Comparison of ENCODE assay signal across 7 cellular contexts in genomic region chr17:42675348-42675983, GRCh38. TPM values are rescaled to one million over a fixed set of nuclear protein-coding genes. Genes with fewer than 3 reads are reported as not detected.
DNase-seq lines count a peak whose midpoint lies in the region; ATAC-seq lines count a peak whose summit lies in the region.

No MANE protein-coding gene starts in this region.

- H3K36me3 Mint-ChIP-seq in naive thymus-derived CD8-positive, alpha-beta T cell = peaks cover 0 to 2% (median 0%) of the 10 kb centered on the region in 3 donors
- no peaks in the 10 kb centered on the region for H3K36me3 Mint-ChIP-seq in activated CD4-positive, alpha-beta memory T cell treated with anti-CD3 and anti-CD28 coated beads, Interleukin-2, amount 10 ng/mL, durations not matched to agents 7 days and 5 days (ENCODE audit: low read depth)

- 2% methylated on average over 29 of the region's 29 CpGs for WGBS in right cardiac atrium

- H3K4me3 ChIP-seq in HUES48 (ENCODE audit: low read depth, low read length) (peak overlapping the region; percentile 94), SK-N-MC (peak overlapping the region; percentile 95), right cardiac atrium (ENCODE audit: low read length) (peak overlapping the region; percentile 47), stomach smooth muscle (ENCODE audit: low read length in 2 of 2) (peak overlapping the region; percentile 92 to 96)

- DNase-seq in SK-N-MC (ENCODE audit: low read depth, low spot score) (no peak), right cardiac atrium (peak in 2 of 3 donors; percentile 76 to 86)
- no peak for DNase-seq in naive thymus-derived CD8-positive, alpha-beta T cell
- no peak for DNase-seq in activated CD4-positive, alpha-beta memory T cell treated with anti-CD3 and anti-CD28 coated beads, Interleukin-2, amount 10 ng/mL, durations not matched to agents 7 days and 5 days

- peaks cover 18 to 55% (median 53%) of the 10 kb centered on the region in 4 donors for H3K4me1 Mint-ChIP-seq in naive thymus-derived CD8-positive, alpha-beta T cell
- H3K4me1 Mint-ChIP-seq in activated CD4-positive, alpha-beta memory T cell treated with anti-CD3 and anti-CD28 coated beads, Interleukin-2, amount 10 ng/mL, durations not matched to agents 7 days and 5 days = peaks cover 47% of the 10 kb centered on the region

- H3K9me3 Mint-ChIP-seq in naive thymus-derived CD8-positive, alpha-beta T cell = peaks cover 0 to 4% (median 0%) of the 10 kb centered on the region in 9 donors
- H3K9me3 Mint-ChIP-seq in activated CD4-positive, alpha-beta memory T cell treated with anti-CD3 and anti-CD28 coated beads, Interleukin-2, amount 10 ng/mL, durations not matched to agents 7 days and 5 days = no peaks in the 10 kb centered on the region

- H3K9ac ChIP-seq in HUES48 (ENCODE audit: low read depth, low read length) = no peak overlapping the region
- peak overlapping the region; percentile 84 for H3K9ac ChIP-seq in SK-N-MC (ENCODE audit: insufficient read length)
- H3K9ac ChIP-seq in stomach smooth muscle (ENCODE audit: low read length in 2 of 2) = peak overlapping the region; percentile 82 to 89

- H3K27ac Mint-ChIP-seq in naive thymus-derived CD8-positive, alpha-beta T cell = no peak overlapping the region
- no peak overlapping the region for H3K27ac Mint-ChIP-seq in activated CD4-positive, alpha-beta memory T cell treated with anti-CD3 and anti-CD28 coated beads, Interleukin-2, amount 10 ng/mL, durations not matched to agents 7 days and 5 days

- H3K27ac ChIP-seq in HUES48 (ENCODE audit: low read depth, low read length) (no peak overlapping the region), SK-N-MC (no peak overlapping the region), right cardiac atrium (ENCODE audit: low read length) (peak overlapping the region; percentile 62), stomach smooth muscle (ENCODE audit: low read length) (peak overlapping the region; percentile 87)

- H3K4me1 ChIP-seq in HUES48 (ENCODE audit: control insufficient read depth, insufficient read depth, low read length) (peaks cover 55% of the 10 kb centered on the region), right cardiac atrium (ENCODE audit: control insufficient read depth, insufficient read depth, low read length) (peaks cover 5% of the 10 kb centered on the region), stomach smooth muscle (ENCODE audit: control insufficient read depth, insufficient read depth, low read length) (peaks cover 56% of the 10 kb centered on the region)

- CTCF ChIA-PET in activated CD4-positive, alpha-beta memory T cell treated with anti-CD3 and anti-CD28 coated beads, Interleukin-2, amount 10 ng/mL, durations not matched to agents 7 days and 5 days (lab: Charles Lee) = interaction anchor here (1.3 to 2.2 kb wide), 2 partner anchors 97 kb away, joined by 3 to 6 read pairs; no protein-coding TSS in a partner anchor

- POLR2A ChIA-PET in naive thymus-derived CD8-positive, alpha-beta T cell (lab: Charles Lee) = interaction anchor here (0.7 to 1.9 kb wide), 2 partner anchors 34 to 98 kb away, joined by 3 to 5 read pairs; partner anchors contain the start of gene PSMC3IP
- POLR2A ChIA-PET in activated CD4-positive, alpha-beta memory T cell treated with anti-CD3 and anti-CD28 coated beads, Interleukin-2, amount 10 ng/mL, durations not matched to agents 7 days and 5 days (lab: Charles Lee) = interaction anchor here (1.4 to 4.8 kb wide), 4 partner anchors 9 to 98 kb away, joined by 4 to 36 read pairs (median 4); partner anchors contain the start of genes PSMC3IP, RETREG3, TUBG1 and VPS25

- H3K4me3 Mint-ChIP-seq in naive thymus-derived CD8-positive, alpha-beta T cell = peak overlapping the region in 5 of 10 donors; percentile 2 to 93 (median 26)
- no peak overlapping the region for H3K4me3 Mint-ChIP-seq in activated CD4-positive, alpha-beta memory T cell treated with anti-CD3 and anti-CD28 coated beads, Interleukin-2, amount 10 ng/mL, durations not matched to agents 7 days and 5 days

- H3K27me3 ChIP-seq in HUES48 (ENCODE audit: control insufficient read depth, insufficient read depth, low read length) (peaks cover 59% of the 10 kb centered on the region), right cardiac atrium (ENCODE audit: control insufficient read depth, insufficient read depth) (no peaks in the 10 kb centered on the region), stomach smooth muscle (ENCODE audit: control insufficient read depth in 1 of 2, insufficient read depth in 2 of 2, low read length in 2 of 2) (no peaks in the 10 kb centered on the region)

- peaks cover 3% of the 10 kb centered on the region; the same call in 1 of the 2 replicates for H3K36me3 ChIP-seq in HUES48 (ENCODE audit: control insufficient read depth, insufficient read depth, low read length)
- peaks cover 22% of the 10 kb centered on the region for H3K36me3 ChIP-seq in SK-N-MC (ENCODE audit: insufficient read depth, low read length)
- peaks cover 22 to 24% of the 10 kb centered on the region in 2 donors for H3K36me3 ChIP-seq in stomach smooth muscle (ENCODE audit: control insufficient read depth in 2 of 2, insufficient read depth in 2 of 2, low read length in 2 of 2)

- intact Hi-C loops in right cardiac atrium (cut with DNase I) = loop anchor here in 3 of 4 donors (5.0 to 10.0 kb wide), 3 partner anchors 68 to 98 kb away; partner anchors contain the start of genes RETREG3 (in 2 of the 3), TUBG1 (in 2 of the 3) and PSMC3IP (in 1 of the 3)

- H3K9me3 ChIP-seq in HUES48 (ENCODE audit: control insufficient read depth, insufficient read depth, low read length) (no peaks in the 10 kb centered on the region), SK-N-MC (ENCODE audit: low read depth, low read length) (no peaks in the 10 kb centered on the region), right cardiac atrium (ENCODE audit: control insufficient read depth, low read length) (no peaks in the 10 kb centered on the region), stomach smooth muscle (ENCODE audit: control insufficient read depth in 2 of 2, low read length in 2 of 2) (no peaks in the 10 kb centered on the region)

- ATAC-seq in right cardiac atrium (no peak), GM21737 (IDR thresholded peaks at IDR 0.05; ENCODE audit: unreplicated experiment) (no peak)
- no peak for ATAC-seq in naive thymus-derived CD8-positive, alpha-beta T cell

- peaks cover 13 to 49% (median 20%) of the 10 kb centered on the region in 5 donors for H3K27me3 Mint-ChIP-seq in naive thymus-derived CD8-positive, alpha-beta T cell
- peaks cover 49% of the 10 kb centered on the region for H3K27me3 Mint-ChIP-seq in activated CD4-positive, alpha-beta memory T cell treated with anti-CD3 and anti-CD28 coated beads, Interleukin-2, amount 10 ng/mL, durations not matched to agents 7 days and 5 days

RNA-seq across cellular contexts. Expression of gene PLEKHH3, which starts 1.3 kb away (rescaled TPM):
- 10 to 100 TPM; 14.4 to 30.8 (median 23.9) TPM for total RNA-seq in right cardiac atrium
- polyA plus RNA-seq in right cardiac atrium = 23.0 TPM
- total RNA-seq in naive thymus-derived CD8-positive, alpha-beta T cell = not detected
- polyA plus RNA-seq in naive thymus-derived CD8-positive, alpha-beta T cell = not detected
- 1 to 10 TPM; 1.8 to 3.1 TPM for total RNA-seq in activated CD4-positive, alpha-beta memory T cell treated with anti-CD3 and anti-CD28 coated beads, Interleukin-2, amount 10 ng/mL, durations not matched to agents 7 days and 5 days

RNA-seq across cellular contexts. Expression of gene CCR10, which starts 6.2 kb away (rescaled TPM):
- 1 to 10 TPM; 1.8 to 2.9 (median 2.5) TPM for total RNA-seq in right cardiac atrium
- polyA plus RNA-seq in right cardiac atrium = 2.6 TPM
- total RNA-seq in naive thymus-derived CD8-positive, alpha-beta T cell = 1 to 10 TPM; 1.3 to 1.7 TPM
- 1 to 10 TPM in 1 of 3 donors, under 1 TPM in 2; 0.68 to 1.8 (median 0.75) TPM for polyA plus RNA-seq in naive thymus-derived CD8-positive, alpha-beta T cell
- total RNA-seq in activated CD4-positive, alpha-beta memory T cell treated with anti-CD3 and anti-CD28 coated beads, Interleukin-2, amount 10 ng/mL, durations not matched to agents 7 days and 5 days = 1 to 10 TPM in 1 of 2 experiments, under 1 TPM in 1; 0.68 to 1.1 TPM

RNA-seq across cellular contexts. Expression of gene CNTNAP1, which starts 6.9 kb away (rescaled TPM):
- 1 to 10 TPM; 4.6 to 9.9 (median 7.1) TPM for total RNA-seq in right cardiac atrium
- 4.6 TPM for polyA plus RNA-seq in right cardiac atrium
- total RNA-seq in naive thymus-derived CD8-positive, alpha-beta T cell = 1 to 10 TPM; 2.7 to 3.0 TPM
- under 1 TPM in 1 of 3 donors, not detected in 2; 0.05 TPM for polyA plus RNA-seq in naive thymus-derived CD8-positive, alpha-beta T cell
- 1 to 10 TPM; 1.2 TPM for total RNA-seq in activated CD4-positive, alpha-beta memory T cell treated with anti-CD3 and anti-CD28 coated beads, Interleukin-2, amount 10 ng/mL, durations not matched to agents 7 days and 5 days

RNA-seq across cellular contexts. Expression of gene TUBG2, which starts 16.4 kb away (rescaled TPM):
- total RNA-seq in right cardiac atrium = 10 to 100 TPM; 11.6 to 21.3 (median 18.4) TPM
- polyA plus RNA-seq in right cardiac atrium = 19.8 TPM
- 10 to 100 TPM; 18.1 to 22.1 TPM for total RNA-seq in naive thymus-derived CD8-positive, alpha-beta T cell
- polyA plus RNA-seq in naive thymus-derived CD8-positive, alpha-beta T cell = 1 to 10 TPM; 4.9 to 6.9 (median 6.0) TPM
- 1 to 10 TPM; 7.2 to 7.5 TPM for total RNA-seq in activated CD4-positive, alpha-beta memory T cell treated with anti-CD3 and anti-CD28 coated beads, Interleukin-2, amount 10 ng/mL, durations not matched to agents 7 days and 5 days

Comparison
In these comparisons a context has a peak if more than half of its experiments do, and no peak if none do; other contexts are left out.
1. H3K27ac ChIP-seq: peak in right cardiac atrium (single experiment) and stomach smooth muscle (single experiment); none in HUES48 (single experiment) and SK-N-MC (single experiment).
2. DNase-seq: peak in right cardiac atrium (2 of 3); none in SK-N-MC (single experiment), naive thymus-derived CD8-positive, alpha-beta T cell (0 of 10) and activated CD4-positive, alpha-beta memory T cell treated with anti-CD3 and anti-CD28 coated beads, Interleukin-2, amount 10 ng/mL, durations not matched to agents 7 days and 5 days (single experiment).
3. Peak in every context shown above with its lines, with median percentiles within 50 percentile points of each other: H3K4me3 ChIP-seq.